ENCODE assay signal across 9 cellular contexts in the genomic region with DNA sequence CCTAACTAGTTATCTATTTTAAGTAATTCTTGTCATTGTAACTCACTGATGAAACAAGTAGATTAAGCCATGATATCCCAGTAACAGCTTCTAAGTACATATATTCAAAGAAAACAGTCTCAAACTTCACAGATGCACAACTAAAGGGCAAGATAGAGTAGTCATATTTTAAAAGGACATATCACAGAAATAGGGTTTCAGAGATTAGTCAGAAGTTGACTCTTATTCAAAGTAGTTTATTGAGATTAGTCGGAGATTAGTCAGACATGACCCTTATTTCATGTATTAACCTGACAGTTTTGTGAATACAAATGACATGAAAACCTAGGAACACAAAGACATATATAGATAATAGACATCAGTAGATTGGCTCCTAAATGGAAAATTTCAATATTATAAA. TPM values are rescaled to one million over a fixed set of nuclear protein-coding genes. Genes with fewer than 3 reads are reported as not detected.
DNase-seq lines count a peak whose midpoint lies in the region; ATAC-seq, FAIRE-seq and TF ChIP-seq lines count a peak whose summit lies in the region.
"Had no signal": no experiment of that assay in that cellular context is flagged by ENCODE, and none has a peak within 500 bp of the region (broad histone marks: within the 10 kb centered on the region; RNA-seq: fewer than 3 reads in every experiment).

No MANE protein-coding gene starts in this region.

- peak; percentile 94 to 95 for ATAC-seq in activated T-cell treated with anti-CD3 and anti-CD28 coated beads, Interleukin-2, amount 50 U/mL, for 4 hours
- ATAC-seq in HG02870 (IDR thresholded peaks at IDR 0.05; ENCODE audit: unreplicated experiment) = peak; percentile 96
- ATAC-seq in stimulated activated naive B cell treated with anti-CD40 and anti-IgM and Interleukin-4, amounts not matched to agents 10 μg/mL and 1 μg/mL and 100 μg/mL, for 72 hours (replicated peaks) = peak; percentile 99
- no peak for ATAC-seq in mucosa of descending colon
- no peak for ATAC-seq in upper lobe of left lung (ENCODE audit: low FRiP score in 2 of 2)

- peaks cover 25% of the 10 kb centered on the region for H3K36me3 Mint-ChIP-seq in activated T-cell treated with anti-CD3 and anti-CD28 coated beads, Interleukin-2, amount 50 U/mL, for 4 hours (ENCODE audit: insufficient read depth)
- H3K36me3 Mint-ChIP-seq in stimulated activated naive B cell treated with anti-CD40 and anti-IgM and Interleukin-4, amounts not matched to agents 10 μg/mL and 1 μg/mL and 100 μg/mL, for 72 hours = peaks cover 24 to 37% of the 10 kb centered on the region in 2 donors

- TF ChIP-seq EP300 in upper lobe of left lung (IDR thresholded peaks at IDR 0.05) = no peak

- peak; percentile 46 for FAIRE-seq in RCC 7860 (lab: Jason Lieb, UNC)

- no peak for TF ChIP-seq POLR2A in upper lobe of left lung (IDR thresholded peaks at IDR 0.05)

- no peak overlapping the region for H3K4me3 Mint-ChIP-seq in activated T-cell treated with anti-CD3 and anti-CD28 coated beads, Interleukin-2, amount 50 U/mL, for 4 hours
- no peak overlapping the region for H3K4me3 Mint-ChIP-seq in stimulated activated naive B cell treated with anti-CD40 and anti-IgM and Interleukin-4, amounts not matched to agents 10 μg/mL and 1 μg/mL and 100 μg/mL, for 72 hours

- intact Hi-C loops in mucosa of descending colon (cut with DNase I, micrococcal nuclease) = no loop called here

- peaks cover 14% of the 10 kb centered on the region for H3K4me1 Mint-ChIP-seq in activated T-cell treated with anti-CD3 and anti-CD28 coated beads, Interleukin-2, amount 50 U/mL, for 4 hours (ENCODE audit: low read depth)
- H3K4me1 Mint-ChIP-seq in stimulated activated naive B cell treated with anti-CD40 and anti-IgM and Interleukin-4, amounts not matched to agents 10 μg/mL and 1 μg/mL and 100 μg/mL, for 72 hours = peaks cover 6 to 17% of the 10 kb centered on the region in 2 donors

- H3K27me3 ChIP-seq in upper lobe of left lung = no peaks in the 10 kb centered on the region

- H3K4me3 ChIP-seq in mucosa of descending colon = no peak overlapping the region
- H3K4me3 ChIP-seq in upper lobe of left lung = no peak overlapping the region
- H3K4me3 ChIP-seq: SK-N-MC had no signal

- H3K27ac Mint-ChIP-seq in stimulated activated naive B cell treated with anti-CD40 and anti-IgM and Interleukin-4, amounts not matched to agents 10 μg/mL and 1 μg/mL and 100 μg/mL, for 72 hours = no peak overlapping the region

- H3K27ac ChIP-seq in upper lobe of left lung = no peak overlapping the region
- H3K27ac ChIP-seq: SK-N-MC had no signal

- no peaks in the 10 kb centered on the region for H3K9me3 Mint-ChIP-seq in activated T-cell treated with anti-CD3 and anti-CD28 coated beads, Interleukin-2, amount 50 U/mL, for 4 hours
- peaks cover 0 to 2% of the 10 kb centered on the region in 2 donors for H3K9me3 Mint-ChIP-seq in stimulated activated naive B cell treated with anti-CD40 and anti-IgM and Interleukin-4, amounts not matched to agents 10 μg/mL and 1 μg/mL and 100 μg/mL, for 72 hours

- H3K27me3 Mint-ChIP-seq in activated T-cell treated with anti-CD3 and anti-CD28 coated beads, Interleukin-2, amount 50 U/mL, for 4 hours (ENCODE audit: low read depth) = no peaks in the 10 kb centered on the region
- H3K27me3 Mint-ChIP-seq in stimulated activated naive B cell treated with anti-CD40 and anti-IgM and Interleukin-4, amounts not matched to agents 10 μg/mL and 1 μg/mL and 100 μg/mL, for 72 hours = no peaks in the 10 kb centered on the region

- H3K4me1 ChIP-seq in mucosa of descending colon (ENCODE audit: low read depth) (no peaks in the 10 kb centered on the region), upper lobe of left lung (peaks cover 0 to 9% (median 4%) of the 10 kb centered on the region in 4 donors)

- no peak for DNase-seq in activated T-cell treated with anti-CD3 and anti-CD28 coated beads, Interleukin-2, amount 50 U/mL, for 4 hours
- DNase-seq in activated T-cell treated with anti-CD3 and anti-CD28 coated beads, Interleukin-2, amount 50 U/mL, for 48 hours = no peak
- DNase-seq in RCC 7860 (ENCODE audit: low spot score) = peak; percentile 28
- no peak for DNase-seq in stimulated activated naive B cell treated with anti-CD40 and anti-IgM and Interleukin-4, amounts not matched to agents 10 μg/mL and 1 μg/mL and 100 μg/mL, for 72 hours
- DNase-seq in mucosa of descending colon = no peak
- DNase-seq in NCI-H2029 treated with DMSO at 0.1 percent for 48 hours (lab: John Stamatoyannopoulos, UW) = no peak
- DNase-seq in upper lobe of left lung = no peak

- no peaks in the 10 kb centered on the region for H3K9me3 ChIP-seq in mucosa of descending colon
- H3K9me3 ChIP-seq in upper lobe of left lung = no peaks in the 10 kb centered on the region

- H3K36me3 ChIP-seq in mucosa of descending colon (ENCODE audit: low read depth) (no peaks in the 10 kb centered on the region), upper lobe of left lung (peaks cover 0 to 26% (median 9%) of the 10 kb centered on the region in 4 donors)

- TF ChIP-seq CTCF in mucosa of descending colon (IDR thresholded peaks at IDR 0.05) (no peak), upper lobe of left lung (IDR thresholded peaks at IDR 0.05) (no peak)

- WGBS in upper lobe of left lung, 2 donors = 90 to 92% methylated on average over 1 of the region's 1 CpG

RNA-seq across cellular contexts. Expression of gene CHAC2, which starts 15.9 kb away (rescaled TPM):
- 10 to 100 TPM; 26.9 to 33.3 (median 28.7) TPM for total RNA-seq in activated T-cell treated with anti-CD3 and anti-CD28 coated beads, Interleukin-2, amount 50 U/mL, for 4 hours
- total RNA-seq in mucosa of descending colon (1 to 10 TPM; 3.1 to 4.7 (median 3.3) TPM), upper lobe of left lung (1 to 10 TPM in 5 of 6 donors, under 1 TPM in 1; 0.55 to 5.2 (median 3.1) TPM)

RNA-seq across cellular contexts. Expression of gene ASB3, which starts 35.0 kb away (rescaled TPM):
- total RNA-seq in activated T-cell treated with anti-CD3 and anti-CD28 coated beads, Interleukin-2, amount 50 U/mL, for 4 hours = 10 to 100 TPM; 11.5 to 15.9 (median 12.8) TPM
- 10 to 100 TPM; 11.6 to 16.8 (median 14.9) TPM for total RNA-seq in mucosa of descending colon
- total RNA-seq in upper lobe of left lung = 10 to 100 TPM; 16.4 to 54.2 (median 25.2) TPM

RNA-seq across cellular contexts. Expression of gene ERLEC1, which starts 35.1 kb away (rescaled TPM):
- 10 to 100 TPM; 18.7 to 19.7 (median 19.7) TPM for total RNA-seq in activated T-cell treated with anti-CD3 and anti-CD28 coated beads, Interleukin-2, amount 50 U/mL, for 4 hours
- 10 to 100 TPM; 31.9 to 40.1 (median 34.5) TPM for total RNA-seq in mucosa of descending colon
- total RNA-seq in upper lobe of left lung = 100 to 1,000 TPM in 4 of 6 donors, 10 to 100 TPM in 2; 50.7 to 200 (median 143) TPM

Comparison
In these comparisons a context has a peak if more than half of its experiments do, and no peak if none do; other contexts are left out.
1. ATAC-seq: peak in activated T-cell treated with anti-CD3 and anti-CD28 coated beads, Interleukin-2, amount 50 U/mL, for 4 hours (2 of 2), HG02870 (single experiment) and stimulated activated naive B cell treated with anti-CD40 and anti-IgM and Interleukin-4, amounts not matched to agents 10 μg/mL and 1 μg/mL and 100 μg/mL, for 72 hours (2 of 2); none in mucosa of descending colon (single experiment) and upper lobe of left lung (0 of 2).
2. RNA of gene CHAC2, which starts 15.9 kb away (total RNA-seq): 26.9 to 33.3 TPM in activated T-cell treated with anti-CD3 and anti-CD28 coated beads, Interleukin-2, amount 50 U/mL, for 4 hours; 3.1 to 4.7 TPM in mucosa of descending colon and 0.55 to 5.2 TPM in upper lobe of left lung; every median in the first group is over 4 times any median in the second.